In the genomic region with DNA sequence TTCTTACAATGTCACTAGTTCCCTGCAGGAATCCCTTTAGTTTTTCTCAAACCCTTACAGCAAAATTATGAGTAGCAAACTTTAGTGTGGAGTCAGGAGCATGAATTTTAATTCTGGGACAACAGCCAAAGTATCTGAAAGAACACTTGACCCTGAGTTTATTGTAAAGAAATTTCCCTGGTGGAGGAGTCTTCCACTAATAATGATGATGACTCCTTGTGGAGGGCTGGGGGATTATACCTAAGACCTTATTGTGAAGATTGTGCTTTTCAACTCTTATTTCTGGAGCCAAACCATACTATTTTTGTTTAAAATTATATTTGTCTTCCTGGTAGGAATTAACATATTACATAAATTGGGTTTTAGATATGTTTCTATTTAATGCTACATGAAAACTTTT, we compare ENCODE assay signal across 19 cellular contexts.
A peak's percentile ranks its signal among the peaks of the same experiment; 100 is the strongest.
DNase-seq lines count a peak whose midpoint lies in the region; ATAC-seq and TF ChIP-seq lines count a peak whose summit lies in the region.
"Had no signal": no experiment of that assay in that cellular context is flagged by ENCODE, and none has a peak within 500 bp of the region (broad histone marks: within the 10 kb centered on the region; RNA-seq: fewer than 3 reads in every experiment).

No MANE protein-coding gene starts in this region.

- TF ChIP-seq CTCF in cardiac muscle cell (IDR thresholded peaks at IDR 0.05; ENCODE audit: low read depth, low read length) = peak; percentile 10
- TF ChIP-seq CTCF in PC-3 (conservative IDR thresholded peaks at IDR 0.05; ENCODE audit: low read depth, low read length) = peak; percentile 71
- TF ChIP-seq CTCF in epithelial cell of esophagus (IDR thresholded peaks at IDR 0.05; ENCODE audit: insufficient read depth, low read depth, low read length, missing control alignments) = peak; percentile 14
- TF ChIP-seq CTCF in type B pancreatic cell (conservative IDR thresholded peaks at IDR 0.05) = peak; percentile 44

- H2AFZ ChIP-seq in PC-3 (ENCODE audit: low read length) = no peak overlapping the region

- intact Hi-C loops in cardiac septum (cut with DNase I) (no loop called here), PC-3 (cut with micrococcal nuclease) (loop anchor here (1.0 to 10.0 kb wide), 3 partner anchors 25 to 160 kb away; no protein-coding TSS in a partner anchor)

- no peak overlapping the region for H3K4me3 ChIP-seq in cardiac muscle cell
- no peak overlapping the region for H3K4me3 ChIP-seq in PC-3 (ENCODE audit: low read length)
- H3K4me3 ChIP-seq in epithelial cell of esophagus (ENCODE audit: low read length) = no peak overlapping the region
- H3K4me3 ChIP-seq: esophagus muscularis mucosa, smooth muscle cell had no signal

- H3K4me1 ChIP-seq in cardiac muscle cell (ENCODE audit: low read depth) = peaks cover 8% of the 10 kb centered on the region
- peaks cover 11% of the 10 kb centered on the region for H3K4me1 ChIP-seq in PC-3 (ENCODE audit: insufficient read depth, low read length)

- H3K36me3 Mint-ChIP-seq in type B pancreatic cell = no peaks in the 10 kb centered on the region
- no peaks in the 10 kb centered on the region for H3K36me3 Mint-ChIP-seq in activated T-cell treated with anti-CD3 and anti-CD28 coated beads, Interleukin-2, amount 50 U/mL, for 4 hours (ENCODE audit: insufficient read depth)
- H3K36me3 Mint-ChIP-seq: activated naive CD8-positive, alpha-beta T cell treated with anti-CD3 and anti-CD28 coated beads, Interleukin-2, amount 10 ng/mL, durations not matched to agents 7 days and 5 days; immature natural killer cell; naive thymus-derived CD4-positive, alpha-beta T cell had no signal

- CTCF ChIA-PET in PC-3 (lab: Charles Lee) = interaction anchor here (0.8 to 1.0 kb wide), 2 partner anchors 18 to 71 kb away, joined by 3 read pairs; no protein-coding TSS in a partner anchor

- H3K9ac ChIP-seq in PC-3 (ENCODE audit: low read length) = no peak overlapping the region

- DNase-seq in cardiac muscle cell (ENCODE audit: low read depth in 1 of 2, low spot score in 1 of 2) (peak; percentile 4 to 6), cardiac septum (ENCODE audit: low spot score) (no peak), PC-3 (peak; percentile 67), epithelial cell of esophagus (ENCODE audit: low read depth) (no peak), type B pancreatic cell (ENCODE audit: extremely low spot score, unreplicated experiment) (no peak)
- no peak for DNase-seq in activated T-cell treated with anti-CD3 and anti-CD28 coated beads, Interleukin-2, amount 50 U/mL, for 4 hours
- DNase-seq: activated CD4-positive, alpha-beta T cell treated with anti-CD3 and anti-CD28 coated beads, Interleukin-2, amount 10 ng/mL, durations not matched to agents 7 days and 5 days; activated naive CD8-positive, alpha-beta T cell treated with anti-CD3 and anti-CD28 coated beads, Interleukin-2, amount 10 ng/mL, durations not matched to agents 7 days and 5 days; CD4-positive, alpha-beta T cell; immature natural killer cell; KG1; mammary epithelial cell; naive thymus-derived CD4-positive, alpha-beta T cell; NCI-H1092; stimulated activated CD4-positive, alpha-beta T cell treated with anti-CD3 and anti-CD28 coated beads, Interleukin-4, amount 100 ng/mL, for 24 hours had no signal

- H3K36me3 ChIP-seq in cardiac muscle cell (no peaks in the 10 kb centered on the region), PC-3 (ENCODE audit: low read depth, low read length) (no peaks in the 10 kb centered on the region)
- H3K36me3 ChIP-seq: esophagus muscularis mucosa had no signal

- H3F3A ChIP-seq in PC-3 (ENCODE audit: low read length, unreplicated experiment) = no peaks in the 10 kb centered on the region

- H3K4me3 Mint-ChIP-seq in type B pancreatic cell = no peak overlapping the region
- H3K4me3 Mint-ChIP-seq in activated T-cell treated with anti-CD3 and anti-CD28 coated beads, Interleukin-2, amount 50 U/mL, for 4 hours = no peak overlapping the region
- H3K4me3 Mint-ChIP-seq: activated CD4-positive, alpha-beta T cell treated with anti-CD3 and anti-CD28 coated beads, Interleukin-2, amount 10 ng/mL, durations not matched to agents 7 days and 5 days; activated naive CD8-positive, alpha-beta T cell treated with anti-CD3 and anti-CD28 coated beads, Interleukin-2, amount 10 ng/mL, durations not matched to agents 7 days and 5 days; CD4-positive, alpha-beta T cell; immature natural killer cell; naive thymus-derived CD4-positive, alpha-beta T cell had no signal

- H3K4me2 ChIP-seq in PC-3 (ENCODE audit: low read length) = no peak overlapping the region
- H3K4me2 ChIP-seq: smooth muscle cell had no signal

- POLR2A ChIA-PET in PC-3 (lab: Charles Lee; ENCODE audit: unreplicated experiment) = no interaction called here

- H3K27ac ChIP-seq in cardiac muscle cell (no peak overlapping the region), PC-3 (ENCODE audit: low read length) (no peak overlapping the region)
- H3K27ac ChIP-seq: esophagus muscularis mucosa had no signal

- no peaks in the 10 kb centered on the region for H4K20me1 ChIP-seq in PC-3 (ENCODE audit: low read length)

- H3K9me3 ChIP-seq in cardiac muscle cell (ENCODE audit: low read depth) (no peaks in the 10 kb centered on the region), PC-3 (ENCODE audit: low read length) (no peaks in the 10 kb centered on the region)
- H3K9me3 ChIP-seq: esophagus muscularis mucosa had no signal

- peaks cover 45% of the 10 kb centered on the region for H3K27me3 Mint-ChIP-seq in type B pancreatic cell
- H3K27me3 Mint-ChIP-seq in activated T-cell treated with anti-CD3 and anti-CD28 coated beads, Interleukin-2, amount 50 U/mL, for 4 hours (ENCODE audit: low read depth) = peaks cover 45% of the 10 kb centered on the region

- ATAC-seq in PC-3 (peak; percentile 65), GM18907 (IDR thresholded peaks at IDR 0.05; ENCODE audit: unreplicated experiment) (no peak), HG03457 (IDR thresholded peaks at IDR 0.05; ENCODE audit: unreplicated experiment) (no peak)
- ATAC-seq in activated T-cell treated with anti-CD3 and anti-CD28 coated beads, Interleukin-2, amount 50 U/mL, for 4 hours = no peak
- ATAC-seq: naive thymus-derived CD4-positive, alpha-beta T cell had no signal

- no peaks in the 10 kb centered on the region for H3K4me1 Mint-ChIP-seq in type B pancreatic cell (ENCODE audit: unreplicated experiment)
- no peaks in the 10 kb centered on the region for H3K4me1 Mint-ChIP-seq in activated T-cell treated with anti-CD3 and anti-CD28 coated beads, Interleukin-2, amount 50 U/mL, for 4 hours (ENCODE audit: low read depth)
- H3K4me1 Mint-ChIP-seq: immature natural killer cell had no signal

- no peak overlapping the region for H3K27ac Mint-ChIP-seq in type B pancreatic cell
- H3K27ac Mint-ChIP-seq: activated CD4-positive, alpha-beta T cell treated with anti-CD3 and anti-CD28 coated beads, Interleukin-2, amount 10 ng/mL, durations not matched to agents 7 days and 5 days; activated naive CD8-positive, alpha-beta T cell treated with anti-CD3 and anti-CD28 coated beads, Interleukin-2, amount 10 ng/mL, durations not matched to agents 7 days and 5 days; CD4-positive, alpha-beta T cell; immature natural killer cell; naive thymus-derived CD4-positive, alpha-beta T cell had no signal

- H3K9me2 ChIP-seq in PC-3 (replicated peaks; ENCODE audit: low read length) = no peaks in the 10 kb centered on the region

- no TSS peak for BruUV-seq in PC-3 (replicated peaks; lab: Mats Ljungman, UMichigan)

- no peaks in the 10 kb centered on the region for H3K9me3 Mint-ChIP-seq in type B pancreatic cell
- H3K9me3 Mint-ChIP-seq in activated T-cell treated with anti-CD3 and anti-CD28 coated beads, Interleukin-2, amount 50 U/mL, for 4 hours = no peaks in the 10 kb centered on the region
- H3K9me3 Mint-ChIP-seq: activated CD4-positive, alpha-beta T cell treated with anti-CD3 and anti-CD28 coated beads, Interleukin-2, amount 10 ng/mL, durations not matched to agents 7 days and 5 days; activated naive CD8-positive, alpha-beta T cell treated with anti-CD3 and anti-CD28 coated beads, Interleukin-2, amount 10 ng/mL, durations not matched to agents 7 days and 5 days; CD4-positive, alpha-beta T cell; naive thymus-derived CD4-positive, alpha-beta T cell had no signal

- no peaks in the 10 kb centered on the region for H3K27me3 ChIP-seq in cardiac muscle cell
- no peaks in the 10 kb centered on the region for H3K27me3 ChIP-seq in PC-3 (ENCODE audit: low read length)

- H3K79me2 ChIP-seq in PC-3 (ENCODE audit: low read length) = no peaks in the 10 kb centered on the region

Comparison
In these comparisons a context has a peak if more than half of its experiments do, and no peak if none do; other contexts are left out.
1. DNase-seq: peak in cardiac muscle cell (2 of 2) and PC-3 (single experiment); none in cardiac septum (single experiment), epithelial cell of esophagus (single experiment), type B pancreatic cell (single experiment) and activated T-cell treated with anti-CD3 and anti-CD28 coated beads, Interleukin-2, amount 50 U/mL, for 4 hours (single experiment).
2. CTCF ChIP-seq: peak in every context shown above with its lines; median percentile 71 in PC-3; 44 in type B pancreatic cell; 14 in epithelial cell of esophagus; 10 in cardiac muscle cell.